ENCODE assay signal across 1 cellular context in the genomic region with DNA sequence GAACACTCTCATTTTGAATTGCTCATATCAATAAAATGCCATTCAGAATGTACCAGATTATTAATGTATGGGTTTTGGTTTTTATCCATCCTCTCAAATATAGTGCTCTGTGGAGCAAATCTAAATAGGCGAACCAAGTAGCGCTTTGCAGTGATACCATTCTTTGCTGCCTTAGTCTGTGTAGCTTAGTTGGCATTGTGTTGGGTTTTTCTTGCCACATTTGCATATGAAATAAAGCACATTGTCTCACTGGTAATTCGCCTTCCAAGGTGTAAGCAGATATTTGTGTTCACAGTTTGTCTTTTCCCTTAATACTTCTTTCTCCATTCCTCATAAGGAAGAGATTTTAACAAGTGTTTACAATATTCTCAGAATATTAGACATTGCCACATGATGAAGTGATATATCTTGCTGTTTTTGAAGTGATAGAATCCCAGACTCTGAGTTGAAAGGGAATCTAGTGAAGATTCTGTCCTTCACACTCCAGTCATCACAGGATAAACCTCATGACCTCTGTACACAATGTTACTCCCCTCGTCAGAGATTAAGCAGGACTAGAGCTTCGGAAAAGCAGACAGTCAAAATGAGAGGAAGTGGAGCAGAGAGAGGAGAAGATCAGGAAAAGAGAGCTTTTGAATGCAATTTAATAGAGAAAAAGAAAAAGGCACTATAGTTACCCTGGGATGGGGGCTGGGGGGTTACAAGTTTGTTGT.
TF ChIP-seq lines count a peak whose summit lies in the region.

No MANE protein-coding gene starts in this region.

TF ChIP-seq in IMR-90, 13 proteins besides CTCF, POLR2A, EP300 and RAD21:
- TF ChIP-seq MAFK (IDR thresholded peaks at IDR 0.05; ENCODE audit: low read depth, low read length) (no peak), CEBPB (IDR thresholded peaks at IDR 0.05; ENCODE audit: low read depth, low read length) (no peak), MAZ (IDR thresholded peaks at IDR 0.05; ENCODE audit: borderline replicate concordance, low read depth, low read length) (no peak), RFX5 (IDR thresholded peaks at IDR 0.05; ENCODE audit: low read depth, low read length) (no peak), RCOR1 (IDR thresholded peaks at IDR 0.05; ENCODE audit: insufficient replicate concordance, low read length) (no peak)
- TF ChIP-seq, protein P1, sequence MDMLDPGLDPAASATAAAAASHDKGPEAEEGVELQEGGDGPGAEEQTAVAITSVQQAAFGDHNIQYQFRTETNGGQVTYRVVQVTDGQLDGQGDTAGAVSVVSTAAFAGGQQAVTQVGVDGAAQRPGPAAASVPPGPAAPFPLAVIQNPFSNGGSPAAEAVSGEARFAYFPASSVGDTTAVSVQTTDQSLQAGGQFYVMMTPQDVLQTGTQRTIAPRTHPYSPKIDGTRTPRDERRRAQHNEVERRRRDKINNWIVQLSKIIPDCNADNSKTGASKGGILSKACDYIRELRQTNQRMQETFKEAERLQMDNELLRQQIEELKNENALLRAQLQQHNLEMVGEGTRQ (IDR thresholded peaks at IDR 0.05; ENCODE audit: low read depth, low read length), result no peak
